In genomic region chr10:79088176-79088575, GRCh38 we compare ENCODE assay signal across 16 cellular contexts. TPM values are rescaled to one million over a fixed set of nuclear protein-coding genes. Genes with fewer than 3 reads are reported as not detected.
DNase-seq lines count a peak whose midpoint lies in the region; ATAC-seq, FAIRE-seq and TF ChIP-seq lines count a peak whose summit lies in the region.
"Had no signal": no experiment of that assay in that cellular context is flagged by ENCODE, and none has a peak within 500 bp of the region (broad histone marks: within the 10 kb centered on the region; RNA-seq: fewer than 3 reads in every experiment).

No MANE protein-coding gene starts in this region.

- no peak overlapping the region for H3K9ac ChIP-seq in SK-N-SH

- H2AFZ ChIP-seq in SK-N-SH (ENCODE audit: low read depth) (no peak overlapping the region), GM23338 (no peak overlapping the region)
- H2AFZ ChIP-seq: hepatocyte had no signal

- DNase-seq in G401 (ENCODE audit: low spot score) (peak; percentile 58), left colon (peak; percentile 74 to 75), small intestine (peak; percentile 24), SK-N-SH (no peak), GM23338 (ENCODE audit: low spot score) (no peak)
- DNase-seq in activated CD8-positive, alpha-beta memory T cell treated with anti-CD3 and anti-CD28 coated beads for 24 hours, result no peak
- DNase-seq: activated T-cell treated with anti-CD3 and anti-CD28 coated beads, Interleukin-2, amount 50 U/mL, for 24 hours; AML-193; DMS79 treated with DMSO at 0.1 percent for 48 hours; HFFc6; T-helper 2 cell had no signal

- H3K79me2 ChIP-seq in SK-N-SH (ENCODE audit: insufficient read depth) (peaks cover 100% of the 10 kb centered on the region), GM23338 (replicated peaks; ENCODE audit: insufficient read depth) (peaks cover 95% of the 10 kb centered on the region)

- peaks cover 91% of the 10 kb centered on the region for H3K4me1 Mint-ChIP-seq in brain
- peaks cover 61% of the 10 kb centered on the region for H3K4me1 Mint-ChIP-seq in GM23338

- H3K36me3 Mint-ChIP-seq in brain, result peaks cover 12% of the 10 kb centered on the region
- no peaks in the 10 kb centered on the region; the same call in 2 of the 3 replicates for H3K36me3 Mint-ChIP-seq in GM23338 (ENCODE audit: low read depth)

- no peaks in the 10 kb centered on the region for H3K9me2 ChIP-seq in SK-N-SH
- no peaks in the 10 kb centered on the region for H3K9me2 ChIP-seq in GM23338 (ENCODE audit: insufficient read depth)

- TF ChIP-seq RAD21 in SK-N-SH (IDR thresholded peaks at IDR 0.05; ENCODE audit: low read length), result no peak

- no peaks in the 10 kb centered on the region for H3K36me3 ChIP-seq in small intestine (ENCODE audit: control insufficient read depth in 2 of 2, insufficient read depth in 2 of 2, low read length in 2 of 2)
- H3K36me3 ChIP-seq in SK-N-SH (replicated peaks in 1 of 2; ENCODE audit: control insufficient read depth in 1 of 2, insufficient read depth in 2 of 2, low read length in 1 of 2), result peaks cover 0 to 7% of the 10 kb centered on the region in 2 experiments
- H3K36me3 ChIP-seq in GM23338 (ENCODE audit: insufficient read depth), result no peaks in the 10 kb centered on the region
- H3K36me3 ChIP-seq: neutrophil had no signal

- H3K9me3 ChIP-seq in small intestine (ENCODE audit: control insufficient read depth, low read depth) (no peaks in the 10 kb centered on the region), SK-N-SH (no peaks in the 10 kb centered on the region)
- H3K9me3 ChIP-seq: neutrophil had no signal

- intact Hi-C loops in left colon (cut with DNase I, micrococcal nuclease), result no loop called here

- H3K4me1 ChIP-seq in small intestine (ENCODE audit: control insufficient read depth in 2 of 2, insufficient read depth in 1 of 2, low read depth in 1 of 2, low read length in 1 of 2) (peaks cover 4 to 16% of the 10 kb centered on the region in 2 donors), SK-N-SH (ENCODE audit: control insufficient read depth in 1 of 2, insufficient read depth in 2 of 2, low read depth in 1 of 2, low read length in 1 of 2) (peaks cover 20 to 84% of the 10 kb centered on the region in 2 experiments; a peak in 3 of 4 replicates), GM23338 (ENCODE audit: insufficient read depth) (peaks cover 13% of the 10 kb centered on the region)

- 45 to 70% (median 54%) methylated on average over 8 of the region's 8 CpGs for WGBS in small intestine, 3 donors
- WGBS in SK-N-SH (ENCODE audit: low lambda C conversion rate), result 85% methylated on average over 5 of the region's 8 CpGs

- POLR2A ChIA-PET in SK-N-SH (lab: Yijun Ruan, JAX), result interaction anchor here (0.6 to 1.1 kb wide), 3 partner anchors 8 to 369 kb away, joined by 3 to 4 read pairs (median 3); no protein-coding TSS in a partner anchor

- peak overlapping the region in 3 of 5 experiments; percentile 52 to 86 (median 60) for H3K27ac Mint-ChIP-seq in brain
- H3K27ac Mint-ChIP-seq in GM23338, result no peak overlapping the region
- H3K27ac Mint-ChIP-seq: activated T-cell treated with anti-CD3 and anti-CD28 coated beads, Interleukin-2, amount 50 U/mL, for 24 hours; HFFc6 had no signal

- peaks cover 98% of the 10 kb centered on the region for H4K20me1 ChIP-seq in SK-N-SH (ENCODE audit: insufficient read depth)
- H4K20me1 ChIP-seq in GM23338 (replicated peaks; ENCODE audit: insufficient read depth), result peaks cover 29% of the 10 kb centered on the region

- H3K27ac ChIP-seq in small intestine (ENCODE audit: low read depth in 1 of 2, low read length in 1 of 2) (no peak overlapping the region), SK-N-SH (ENCODE audit: low read depth in 2 of 2, low read length in 1 of 2) (peak overlapping the region in 1 of 2 experiments; percentile 3; a peak in 1 of 4 replicates), GM23338 (ENCODE audit: low read depth) (no peak overlapping the region)
- H3K27ac ChIP-seq: hepatocyte, neutrophil had no signal

- H3K4me2 ChIP-seq in SK-N-SH (no peak overlapping the region), GM23338 (no peak overlapping the region)
- H3K4me2 ChIP-seq: hepatocyte had no signal

- no peaks in the 10 kb centered on the region for H3K9me3 Mint-ChIP-seq in brain
- no peaks in the 10 kb centered on the region for H3K9me3 Mint-ChIP-seq in GM23338
- H3K9me3 Mint-ChIP-seq: activated T-cell treated with anti-CD3 and anti-CD28 coated beads, Interleukin-2, amount 50 U/mL, for 24 hours; HFFc6 had no signal

- in situ Hi-C loops in G401 (cut with HindIII; ENCODE audit: low sequenced_read_pairs), result no loop called here

- CTCF ChIA-PET in SK-N-SH (lab: Yijun Ruan, JAX), result interaction anchor here (0.6 to 1.5 kb wide), 6 partner anchors 13 to 1041 kb away, joined by 3 to 11 read pairs (median 3); no protein-coding TSS in a partner anchor

- no peak for TF ChIP-seq EP300 in SK-N-SH (IDR thresholded peaks at IDR 0.05; ENCODE audit: borderline replicate concordance in 1 of 2, low read depth in 1 of 2, low read length in 1 of 2)

- no peaks in the 10 kb centered on the region for H3K27me3 Mint-ChIP-seq in brain
- H3K27me3 Mint-ChIP-seq in GM23338 (ENCODE audit: insufficient read depth, low read depth, poor library complexity), result peaks cover 11% of the 10 kb centered on the region
- H3K27me3 Mint-ChIP-seq: activated T-cell treated with anti-CD3 and anti-CD28 coated beads, Interleukin-2, amount 50 U/mL, for 24 hours had no signal

- H3F3A ChIP-seq in SK-N-SH (replicated peaks; ENCODE audit: insufficient read depth) (no peaks in the 10 kb centered on the region), GM23338 (replicated peaks; ENCODE audit: low read depth) (no peaks in the 10 kb centered on the region)

- no peaks in the 10 kb centered on the region for H3K27me3 ChIP-seq in small intestine (ENCODE audit: control insufficient read depth in 2 of 2, insufficient read depth in 2 of 2, low read length in 2 of 2)
- no peaks in the 10 kb centered on the region for H3K27me3 ChIP-seq in SK-N-SH (ENCODE audit: insufficient read depth)
- no peaks in the 10 kb centered on the region for H3K27me3 ChIP-seq in GM23338 (ENCODE audit: insufficient read depth)
- H3K27me3 ChIP-seq: hepatocyte, neutrophil had no signal

- H3K4me3 ChIP-seq in small intestine (ENCODE audit: low read depth in 1 of 2, low read length in 2 of 2) (no peak overlapping the region), SK-N-SH (ENCODE audit: low read depth in 2 of 2, low read length in 1 of 2) (no peak overlapping the region), GM23338 (no peak overlapping the region)
- H3K4me3 ChIP-seq: hepatocyte had no signal

- ATAC-seq in left colon (peak; percentile 83), GM18909 (IDR thresholded peaks at IDR 0.05; ENCODE audit: poor library complexity, unreplicated experiment) (no peak), GM23338 (no peak)

- no peak for FAIRE-seq in small intestine (lab: Jason Lieb, UNC)
- FAIRE-seq: RCC 7860 had no signal

- no peak overlapping the region for H3K4me3 Mint-ChIP-seq in brain
- no peak overlapping the region for H3K4me3 Mint-ChIP-seq in GM23338
- H3K4me3 Mint-ChIP-seq: activated T-cell treated with anti-CD3 and anti-CD28 coated beads, Interleukin-2, amount 50 U/mL, for 24 hours; HFFc6 had no signal

- no peak for TF ChIP-seq CTCF in brain (conservative IDR thresholded peaks at IDR 0.05)
- TF ChIP-seq CTCF in SK-N-SH (IDR thresholded peaks at IDR 0.05), result no peak
- TF ChIP-seq CTCF in GM23338 (conservative IDR thresholded peaks at IDR 0.05; ENCODE audit: low read depth in 2 of 2), result no peak

TF ChIP-seq in SK-N-SH, 30 proteins besides CTCF, POLR2A, EP300 and RAD21 (continues in another document):
- TF ChIP-seq USF2 (IDR thresholded peaks at IDR 0.05; ENCODE audit: borderline replicate concordance, low read depth, low read length), result no peak
- no peak for TF ChIP-seq FOXJ3 (CRISPR knock-in tag; IDR thresholded peaks at IDR 0.05)
- TF ChIP-seq MEF2A (IDR thresholded peaks at IDR 0.05; ENCODE audit: borderline replicate concordance, low read depth), result no peak
- no peak for TF ChIP-seq ELF1 (IDR thresholded peaks at IDR 0.05)
- no peak for TF ChIP-seq NRF1 (IDR thresholded peaks at IDR 0.05; ENCODE audit: low read depth, low read length)
- TF ChIP-seq POLR2AphosphoS5 (IDR thresholded peaks at IDR 0.05; ENCODE audit: low read depth, low read length), result no peak
- TF ChIP-seq YY1 (IDR thresholded peaks at IDR 0.05; ENCODE audit: low read depth), result no peak
- no peak for TF ChIP-seq GATA2 (CRISPR knock-in tag; IDR thresholded peaks at IDR 0.05)

TF ChIP-seq in GM23338, 12 proteins besides CTCF, POLR2A, EP300 and RAD21 (continues in another document):
- no peak for TF ChIP-seq NANOG (IDR thresholded peaks at IDR 0.05; ENCODE audit: borderline replicate concordance)
- TF ChIP-seq ETS1 (IDR thresholded peaks at IDR 0.05), result no peak
- TF ChIP-seq STAT1 (IDR thresholded peaks at IDR 0.05; ENCODE audit: unreplicated experiment), result no peak

RNA-seq across cellular contexts. Expression of gene ZMIZ1, which starts 19.4 kb away (rescaled TPM):
- 2.3 and 5.0 TPM in 2 replicates for total RNA-seq in G401 (2014; rRNA removed; shearing (Covaris generic))
- polyA plus RNA-seq in brain (ENCODE audit: insufficient read depth, low read depth, low replicate concordance) (90.5 TPM), small intestine (10 to 100 TPM; 15.1 to 23.0 (median 16.8) TPM), SK-N-SH (2012; rRNA removed) (6.6 and 23.5 TPM in 2 replicates), GM23338 (2016; fragmentation: Nextera tagmentation; extraction: Ambion mirVana) (9.2 and 9.4 TPM in 2 replicates)
- total RNA-seq in left colon, result 10 to 100 TPM; 50.7 to 63.9 TPM
- 13.6 and 23.5 TPM in 2 replicates for polyA plus RNA-seq in SK-N-SH (2012; cell fraction: cytosol; rRNA removed)
- polyA plus RNA-seq in SK-N-SH (2012; cell fraction: nucleus; rRNA removed), result 39.0 and 44.8 TPM in 2 replicates
- 25.9 and 30.9 TPM in 2 replicates for total RNA-seq in GM23338 (2014; rRNA removed; shearing (Covaris generic))

Comparison
In these comparisons a context has a peak if more than half of its experiments do, and no peak if none do; other contexts are left out.
1. DNase-seq: peak in G401 (single experiment), left colon (2 of 2) and small intestine (single experiment); none in SK-N-SH (single experiment), activated CD8-positive, alpha-beta memory T cell treated with anti-CD3 and anti-CD28 coated beads for 24 hours (single experiment) and GM23338 (single experiment).